In the genomic region with DNA sequence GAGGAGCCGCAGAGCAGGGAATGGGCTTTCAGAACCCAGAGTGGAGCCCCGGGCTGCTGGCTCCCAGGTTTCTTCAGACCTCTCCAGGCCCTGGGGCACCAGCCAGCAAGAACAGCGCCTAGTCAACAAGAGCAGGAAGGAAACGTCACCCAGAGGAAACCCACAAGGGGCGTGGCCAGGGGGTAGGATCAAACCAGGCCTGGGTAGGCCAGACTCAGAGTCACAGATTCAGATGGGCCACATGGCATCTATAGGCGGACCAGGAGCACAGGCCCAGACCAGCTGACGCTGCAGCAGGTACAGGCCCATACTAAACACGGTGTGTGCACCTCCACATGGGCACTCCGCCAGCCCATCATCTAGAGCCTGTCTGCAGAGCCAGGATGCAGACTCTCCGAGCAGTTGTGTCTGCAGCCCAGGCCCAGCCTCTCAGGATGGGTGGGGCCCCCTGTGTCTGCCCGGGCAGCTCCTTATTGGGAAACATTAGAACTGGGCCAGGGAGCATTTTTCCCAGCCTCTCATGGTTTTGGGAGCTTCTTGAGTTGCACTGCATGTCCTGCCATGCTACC, we compare ENCODE assay signal across 8 cellular contexts. TPM values are rescaled to one million over a fixed set of nuclear protein-coding genes. Genes with fewer than 3 reads are reported as not detected.
DNase-seq lines count a peak whose midpoint lies in the region; ATAC-seq and TF ChIP-seq lines count a peak whose summit lies in the region.

Gene NLRP1, minus strand, starts transcription at position 127 of the 569 bp plus-strand sequence. CDS start 552 bp downstream, outside the sequence.

- peaks cover 7% of the 10 kb centered on the region for H3K4me1 ChIP-seq in mucosa of descending colon (ENCODE audit: low read depth)

- H3K36me3 Mint-ChIP-seq in effector memory CD8-positive, alpha-beta T cell (ENCODE audit: insufficient read depth): peaks cover 42% of the 10 kb centered on the region

- H3K4me3 Mint-ChIP-seq in effector memory CD8-positive, alpha-beta T cell: peak within 1 kb of the TSS; percentile 98

- no peaks in the 10 kb centered on the region for H3K9me3 ChIP-seq in mucosa of descending colon

- no peaks in the 10 kb centered on the region for H3K9me3 Mint-ChIP-seq in effector memory CD8-positive, alpha-beta T cell

- no peak within 1 kb of the TSS for H3K4me3 ChIP-seq in mucosa of descending colon

- TF ChIP-seq CTCF in mucosa of descending colon (IDR thresholded peaks at IDR 0.05): no peak

- intact Hi-C loops in mucosa of descending colon (cut with DNase I, micrococcal nuclease): no loop called here

- H3K27ac Mint-ChIP-seq in effector memory CD8-positive, alpha-beta T cell: peak within 1 kb of the TSS; percentile 99

- H3K27me3 Mint-ChIP-seq in effector memory CD8-positive, alpha-beta T cell: no peaks in the 10 kb centered on the region

- peak; percentile 87 for ATAC-seq in GM18502 (IDR thresholded peaks at IDR 0.05; ENCODE audit: poor library complexity, unreplicated experiment)
- ATAC-seq in HG02759 (IDR thresholded peaks at IDR 0.05; ENCODE audit: unreplicated experiment): peak; percentile 88
- ATAC-seq in effector memory CD8-positive, alpha-beta T cell (replicated peaks): peak; percentile 93
- ATAC-seq in mucosa of descending colon: peak; percentile 93

- peaks cover 57 to 58% of the 10 kb centered on the region in 2 donors for H3K4me1 Mint-ChIP-seq in effector memory CD8-positive, alpha-beta T cell (ENCODE audit: low read depth in 2 of 2)

- H3K36me3 ChIP-seq in mucosa of descending colon (ENCODE audit: low read depth): no peaks in the 10 kb centered on the region

- DNase-seq in NCI-H226 (peak; percentile 97), mucosa of descending colon (peak; percentile 82 to 94 (median 87)), NCI-H2107 treated with DMSO at 0.1 percent for 48 hours (lab: John Stamatoyannopoulos, UW; ENCODE audit: unreplicated experiment) (no peak)
- DNase-seq in activated CD8-positive, alpha-beta memory T cell treated with anti-CD3 and anti-CD28 coated beads for 1 hour (ENCODE audit: extremely low read depth in 1 of 2, low read depth in 1 of 2): peak; percentile 83 to 85
- DNase-seq in effector memory CD8-positive, alpha-beta T cell: peak; percentile 91 to 95 (median 94)
- peak; percentile 84 to 90 for DNase-seq in stimulated activated CD8-positive, alpha-beta memory T cell treated with anti-CD3 and anti-CD28 coated beads, Interleukin-4, amount 100 ng/mL, for 4 hours (ENCODE audit: low read depth in 2 of 2, low spot score in 1 of 2)

RNA-seq across cellular contexts. Expression of gene NLRP1, which starts in this region (rescaled TPM):
- 10 to 100 TPM in 1 of 3 donors, 1 to 10 TPM in 2; 4.6 to 13.9 (median 8.0) TPM for total RNA-seq in mucosa of descending colon
